In the genomic region with DNA sequence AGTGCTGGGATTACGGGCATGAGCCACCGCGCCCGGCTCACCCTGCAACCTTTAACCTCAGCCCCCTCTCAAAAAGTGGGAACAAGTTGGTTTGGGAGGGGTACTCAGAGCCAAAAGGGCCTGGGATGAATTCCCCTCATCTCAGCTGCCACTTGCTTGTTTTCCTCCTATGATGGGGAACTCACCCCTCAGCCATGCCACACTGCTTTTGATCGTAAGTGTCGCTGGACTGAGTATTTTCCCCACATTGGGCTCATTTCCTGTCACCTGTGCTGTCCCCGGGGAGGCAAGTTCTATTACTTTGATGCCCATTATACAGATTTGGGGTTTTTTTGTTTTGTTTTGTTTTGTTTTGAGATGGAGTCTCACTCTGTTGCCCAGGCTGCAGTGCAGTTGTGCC, we compare ENCODE assay signal across 25 cellular contexts. TPM values are rescaled to one million over a fixed set of nuclear protein-coding genes. Genes with fewer than 3 reads are reported as not detected.
DNase-seq lines count a peak whose midpoint lies in the region; ATAC-seq and TF ChIP-seq lines count a peak whose summit lies in the region.
"Had no signal": no experiment of that assay in that cellular context is flagged by ENCODE, and none has a peak within 500 bp of the region (broad histone marks: within the 10 kb centered on the region; RNA-seq: fewer than 3 reads in every experiment).

No MANE protein-coding gene starts in this region.

- CTCF ChIA-PET in CD8-positive, alpha-beta T cell (lab: Charles Lee): interaction anchor here (0.8 to 6.4 kb wide), 3 partner anchors 11 to 42 kb away, joined by 3 to 47 read pairs (median 15); partner anchors contain the start of genes MED16 and RNU6-9
- CTCF ChIA-PET in activated B cell treated with CpG ODN at 0.5 μM for 24 hours (lab: Charles Lee): interaction anchor here (1.0 to 2.5 kb wide), 3 partner anchors 11 to 43 kb away, joined by 6 to 16 read pairs (median 6); partner anchors contain the start of genes MED16 and RNU6-9

- intact Hi-C loops in CD8-positive, alpha-beta T cell (cut with DNase I, micrococcal nuclease): loop anchor here in 1 of 2 experiments (5.0 kb wide), 2 partner anchors 161 to 244 kb away; partner anchors contain the start of genes ARHGAP45 and RNF126
- intact Hi-C loops in activated B cell treated with CpG ODN at 0.5 μM for 24 hours (cut with micrococcal nuclease): loop anchor here (5.0 kb wide), 3 partner anchors 109 to 356 kb away; partner anchors contain the start of gene PTBP1

- peaks cover 0 to 35% (median 10%) of the 10 kb centered on the region in 11 experiments; a peak in 13 of 22 replicates for H3K36me3 ChIP-seq in BLaER1 treated with 17β-estradiol and CSF1 and Interleukin-3, amounts not matched to agents 10 nM and 100 nM
- H3K36me3 ChIP-seq in CD8-positive, alpha-beta T cell (ENCODE audit: insufficient read depth, low read length): peaks cover 4% of the 10 kb centered on the region
- peaks cover 19% of the 10 kb centered on the region for H3K36me3 ChIP-seq in effector memory CD4-positive, alpha-beta T cell (ENCODE audit: control insufficient read depth, insufficient read depth, low read length)
- H3K36me3 ChIP-seq: vagina had no signal

- peak overlapping the region; percentile 61 for H3K4me3 Mint-ChIP-seq in CD8-positive, alpha-beta T cell
- peak overlapping the region; percentile 80 for H3K4me3 Mint-ChIP-seq in activated B cell treated with CpG ODN at 0.5 μM for 24 hours
- H3K4me3 Mint-ChIP-seq: GM23338 had no signal

- no peaks in the 10 kb centered on the region for H3K27me3 ChIP-seq in BLaER1 treated with 17β-estradiol and CSF1 and Interleukin-3, amounts not matched to agents 10 nM and 100 nM
- no peaks in the 10 kb centered on the region for H3K27me3 ChIP-seq in CD8-positive, alpha-beta T cell (ENCODE audit: insufficient read depth, low read length)
- H3K27me3 ChIP-seq in effector memory CD4-positive, alpha-beta T cell (replicated peaks; ENCODE audit: control insufficient read depth, insufficient read depth, low read length, poor library complexity, severe bottlenecking): no peaks in the 10 kb centered on the region
- H3K27me3 ChIP-seq: heart right ventricle, Peyer's patch, sigmoid colon, vagina had no signal

- peaks cover 58% of the 10 kb centered on the region for H3K4me1 Mint-ChIP-seq in CD8-positive, alpha-beta T cell (ENCODE audit: low read depth)
- peaks cover 73% of the 10 kb centered on the region for H3K4me1 Mint-ChIP-seq in activated B cell treated with CpG ODN at 0.5 μM for 24 hours

- H4K20me1 ChIP-seq in BLaER1 treated with 17β-estradiol and CSF1 and Interleukin-3, amounts not matched to agents 10 nM and 100 nM: peaks cover 55 to 99% (median 90%) of the 10 kb centered on the region in 11 experiments; a peak in 21 of 22 replicates

- DNase-seq in CD8-positive, alpha-beta T cell: peak in 1 of 7 experiments; percentile 22
- DNase-seq in activated B cell treated with CpG ODN at 0.5 μM for 24 hours (no peak), iPS-NIHi7 (ENCODE audit: extremely low spot score) (no peak), HUDEP-2 (lab: John Stamatoyannopoulos, UW; ENCODE audit: unreplicated experiment in 76 of 76) (no peak)
- no peak for DNase-seq in effector memory CD4-positive, alpha-beta T cell
- DNase-seq: activated CD4-positive, alpha-beta T cell treated with anti-CD3 and anti-CD28 coated beads, Interleukin-2, amount 50 U/mL, for 48 hours; activated effector memory CD4-positive, alpha-beta T cell treated with Interleukin-2 at 50 U/mL for 16 hours; AML-193; DMS153; heart right ventricle; NCI-H82; sigmoid colon; stimulated activated CD4-positive, alpha-beta T cell treated with anti-CD3 and anti-CD28 coated beads, Interleukin-1b, Interleukin-23, amount 100 ng/mL, for 48 hours; substantia nigra had no signal

- no peaks in the 10 kb centered on the region for H3K9me3 ChIP-seq in BLaER1 treated with 17β-estradiol and CSF1 and Interleukin-3, amounts not matched to agents 10 nM and 100 nM (replicated peaks in 1 of 11)
- H3K9me3 ChIP-seq in CD8-positive, alpha-beta T cell (ENCODE audit: low read length): no peaks in the 10 kb centered on the region
- H3K9me3 ChIP-seq in effector memory CD4-positive, alpha-beta T cell (ENCODE audit: control insufficient read depth, low read length): no peaks in the 10 kb centered on the region
- H3K9me3 ChIP-seq: heart right ventricle, Peyer's patch, sigmoid colon, vagina had no signal

- no peak overlapping the region for H3K9ac ChIP-seq in BLaER1 treated with 17β-estradiol and CSF1 and Interleukin-3, amounts not matched to agents 10 nM and 100 nM
- H3K9ac ChIP-seq: parathyroid adenoma had no signal

- no peak for ATAC-seq in CD8-positive, alpha-beta T cell
- ATAC-seq in activated B cell treated with CpG ODN at 0.5 μM for 24 hours (ENCODE audit: low read depth) (no peak), HG02571 (IDR thresholded peaks at IDR 0.05; ENCODE audit: unreplicated experiment) (no peak)
- ATAC-seq: GM23338, HepG2 had no signal

- H3K27ac Mint-ChIP-seq in CD8-positive, alpha-beta T cell: peak overlapping the region; percentile 100
- peak overlapping the region; percentile 99 for H3K27ac Mint-ChIP-seq in activated B cell treated with CpG ODN at 0.5 μM for 24 hours
- H3K27ac Mint-ChIP-seq: GM23338 had no signal

- no peaks in the 10 kb centered on the region for H3K9me3 Mint-ChIP-seq in CD8-positive, alpha-beta T cell
- H3K9me3 Mint-ChIP-seq in activated B cell treated with CpG ODN at 0.5 μM for 24 hours: no peaks in the 10 kb centered on the region
- H3K9me3 Mint-ChIP-seq: GM23338 had no signal

- POLR2A ChIA-PET in CD8-positive, alpha-beta T cell (lab: Charles Lee): interaction anchor here (1.1 to 6.5 kb wide), 2 partner anchors 12 to 168 kb away, joined by 3 to 107 read pairs; partner anchors contain the start of genes MED16 and RNU6-9
- POLR2A ChIA-PET in activated B cell treated with CpG ODN at 0.5 μM for 24 hours (lab: Charles Lee): interaction anchor here (0.6 to 9.8 kb wide), 13 partner anchors 9 to 363 kb away, joined by 4 to 213 read pairs (median 6); partner anchors contain the start of genes CIRBP, MED16, RNU6-2 and RNU6-9

- no peaks in the 10 kb centered on the region for H3K27me3 Mint-ChIP-seq in CD8-positive, alpha-beta T cell (ENCODE audit: low read depth)
- no peaks in the 10 kb centered on the region for H3K27me3 Mint-ChIP-seq in activated B cell treated with CpG ODN at 0.5 μM for 24 hours

- no peak for TF ChIP-seq CTCF in CD8-positive, alpha-beta T cell (IDR thresholded peaks at IDR 0.05)
- TF ChIP-seq CTCF in activated B cell treated with CpG ODN at 0.5 μM for 24 hours (IDR thresholded peaks at IDR 0.05): no peak

- H3K4me1 ChIP-seq in BLaER1 treated with 17β-estradiol and CSF1 and Interleukin-3, amounts not matched to agents 10 nM and 100 nM: peaks cover 48 to 58% (median 53%) of the 10 kb centered on the region in 10 experiments
- H3K4me1 ChIP-seq in CD8-positive, alpha-beta T cell (ENCODE audit: insufficient read depth, low read length): peaks cover 61% of the 10 kb centered on the region
- peaks cover 48% of the 10 kb centered on the region for H3K4me1 ChIP-seq in effector memory CD4-positive, alpha-beta T cell (ENCODE audit: control insufficient read depth, insufficient read depth, low read length, poor library complexity, severe bottlenecking)
- H3K4me1 ChIP-seq: parathyroid adenoma had no signal

- no peak overlapping the region for H3K4me3 ChIP-seq in BLaER1 treated with 17β-estradiol and CSF1 and Interleukin-3, amounts not matched to agents 10 nM and 100 nM
- H3K4me3 ChIP-seq in CD8-positive, alpha-beta T cell (ENCODE audit: low read depth, low read length): no peak overlapping the region
- no peak overlapping the region for H3K4me3 ChIP-seq in effector memory CD4-positive, alpha-beta T cell (ENCODE audit: insufficient read depth, low read depth, low read length, poor library complexity, severe bottlenecking)
- H3K4me3 ChIP-seq: coronary artery, GM23338, lung, Peyer's patch, sigmoid colon, vagina had no signal

- H3K4me2 ChIP-seq in BLaER1 treated with 17β-estradiol and CSF1 and Interleukin-3, amounts not matched to agents 10 nM and 100 nM: peak overlapping the region; percentile 16 to 98 (median 89); a peak in 21 of 22 replicates
- H3K4me2 ChIP-seq: GM23338 had no signal

- H3K27ac ChIP-seq in BLaER1 treated with 17β-estradiol and CSF1 and Interleukin-3, amounts not matched to agents 10 nM and 100 nM: no peak overlapping the region; a peak in 1 of 22 replicates
- H3K27ac ChIP-seq in CD8-positive, alpha-beta T cell (ENCODE audit: low read depth, low read length): peak overlapping the region; percentile 47
- H3K27ac ChIP-seq in effector memory CD4-positive, alpha-beta T cell (ENCODE audit: insufficient read depth, low read length, poor library complexity, severe bottlenecking): peak overlapping the region; percentile 94
- H3K27ac ChIP-seq: coronary artery, parathyroid adenoma, sigmoid colon, vagina had no signal

- peaks cover 24% of the 10 kb centered on the region for H3K36me3 Mint-ChIP-seq in CD8-positive, alpha-beta T cell
- H3K36me3 Mint-ChIP-seq in activated B cell treated with CpG ODN at 0.5 μM for 24 hours (ENCODE audit: low read depth): peaks cover 28% of the 10 kb centered on the region

RNA-seq across cellular contexts. Expression of gene R3HDM4, which starts 6.5 kb away (rescaled TPM):
- total RNA-seq in CD8-positive, alpha-beta T cell: 100 to 1,000 TPM; 242 to 261 TPM
- total RNA-seq in activated B cell treated with CpG ODN at 0.5 μM for 24 hours: 174 and 189 TPM in 2 replicates

RNA-seq across cellular contexts. Expression of gene KISS1R, which starts 10.7 kb away (rescaled TPM):
- under 1 TPM; 0.81 to 0.90 TPM for total RNA-seq in CD8-positive, alpha-beta T cell
- total RNA-seq in activated B cell treated with CpG ODN at 0.5 μM for 24 hours: 0.49 TPM in 2 replicates
- total RNA-seq: heart right ventricle, MCF 10A, myocyte, Peyer's patch, sigmoid colon, vagina had no signal

RNA-seq across cellular contexts. Expression of gene RNU6-9, which starts 13.2 kb away (rescaled TPM):
- total RNA-seq in CD8-positive, alpha-beta T cell: not detected
- total RNA-seq in activated B cell treated with CpG ODN at 0.5 μM for 24 hours: not detected in 2 replicates
- total RNA-seq: GM23338, heart right ventricle, lung, MCF 10A, myocyte, Peyer's patch, sigmoid colon, vagina had no signal

RNA-seq across cellular contexts. Expression of gene MED16, which starts 13.5 kb away (rescaled TPM):
- 10 to 100 TPM; 32.6 to 35.3 TPM for total RNA-seq in CD8-positive, alpha-beta T cell
- 76.1 and 79.3 TPM in 2 replicates for total RNA-seq in activated B cell treated with CpG ODN at 0.5 μM for 24 hours

RNA-seq across cellular contexts. Expression of gene ARID3A, which starts 19.4 kb away (rescaled TPM):
- total RNA-seq in CD8-positive, alpha-beta T cell: 1 to 10 TPM; 2.0 to 2.7 TPM
- total RNA-seq in activated B cell treated with CpG ODN at 0.5 μM for 24 hours: 67.7 and 74.9 TPM in 2 replicates

Comparison
In these comparisons a context has a peak if more than half of its experiments do, and no peak if none do; other contexts are left out.
1. H3K27ac ChIP-seq: peak in CD8-positive, alpha-beta T cell (single experiment) and effector memory CD4-positive, alpha-beta T cell (single experiment); none in BLaER1 treated with 17β-estradiol and CSF1 and Interleukin-3, amounts not matched to agents 10 nM and 100 nM (0 of 11).